ENCODE assay signal across 18 cellular contexts in genomic region chr13:67740871-67741475, GRCh38.
"Had no signal": no experiment of that assay in that cellular context is flagged by ENCODE, and none has a peak within 500 bp of the region (broad histone marks: within the 10 kb centered on the region; RNA-seq: fewer than 3 reads in every experiment).

No MANE protein-coding gene starts in this region.

- H3K4me1 ChIP-seq: ascending aorta, gastrocnemius medialis, heart left ventricle, parathyroid adenoma, upper lobe of right lung had no signal

- H3K36me3 Mint-ChIP-seq: naive B cell; stimulated activated effector memory CD8-positive, alpha-beta T cell treated with anti-CD3 and anti-CD28 coated beads, Interleukin-12 subunit alpha, Interleukin-12 subunit beta, amount 100 ng/mL, for 72 hours had no signal

- H3K4me3 Mint-ChIP-seq: activated naive CD8-positive, alpha-beta T cell treated with anti-CD3 and anti-CD28 coated beads, Interleukin-2, amount 50 U/mL, for 24 hours; endodermal cell; naive B cell; stimulated activated effector memory CD8-positive, alpha-beta T cell treated with anti-CD3 and anti-CD28 coated beads, Interleukin-12 subunit alpha, Interleukin-12 subunit beta, amount 100 ng/mL, for 72 hours had no signal

- H3K79me2 ChIP-seq: parathyroid adenoma had no signal

- H3K36me3 ChIP-seq: ascending aorta, cardiac muscle cell, gastrocnemius medialis, heart left ventricle, neutrophil, thoracic aorta, upper lobe of right lung had no signal

- H3K27me3 Mint-ChIP-seq: activated naive CD8-positive, alpha-beta T cell treated with anti-CD3 and anti-CD28 coated beads, Interleukin-2, amount 50 U/mL, for 24 hours; naive B cell had no signal

- H3K4me1 Mint-ChIP-seq: activated naive CD8-positive, alpha-beta T cell treated with anti-CD3 and anti-CD28 coated beads, Interleukin-2, amount 50 U/mL, for 24 hours; naive B cell; stimulated activated effector memory CD8-positive, alpha-beta T cell treated with anti-CD3 and anti-CD28 coated beads, Interleukin-12 subunit alpha, Interleukin-12 subunit beta, amount 100 ng/mL, for 72 hours had no signal

- H3K27ac Mint-ChIP-seq: activated naive CD8-positive, alpha-beta T cell treated with anti-CD3 and anti-CD28 coated beads, Interleukin-2, amount 50 U/mL, for 24 hours; endodermal cell; naive B cell; stimulated activated effector memory CD8-positive, alpha-beta T cell treated with anti-CD3 and anti-CD28 coated beads, Interleukin-12 subunit alpha, Interleukin-12 subunit beta, amount 100 ng/mL, for 72 hours had no signal

- H2AFZ ChIP-seq: parathyroid adenoma had no signal

- DNase-seq: activated CD4-positive, alpha-beta T cell treated with anti-CD3 and anti-CD28 coated beads, Interleukin-2, amount 50 U/mL, for 4 hours; activated CD4-positive, CD25-positive, alpha-beta regulatory T cell treated with anti-CD3 and anti-CD28 coated beads, Interleukin-2, amount 50 U/mL, for 72 hours; activated naive CD4-positive, alpha-beta T cell treated with Interleukin-2 at 50 U/mL for 16 hours; activated naive CD8-positive, alpha-beta T cell treated with anti-CD3 and anti-CD28 coated beads, Interleukin-2, amount 50 U/mL, for 24 hours; activated T-cell treated with anti-CD3 and anti-CD28 coated beads for 4 hours; endodermal cell; gastrocnemius medialis; heart left ventricle; naive B cell; T-helper 9 cell; upper lobe of right lung had no signal

- H3K9ac ChIP-seq: parathyroid adenoma had no signal

- H3K9me3 ChIP-seq: ascending aorta, gastrocnemius medialis, heart left ventricle, neutrophil, thoracic aorta, upper lobe of right lung had no signal

- H3K9me3 Mint-ChIP-seq: endodermal cell had no signal

- H3K4me3 ChIP-seq: ascending aorta, cardiac muscle cell, gastrocnemius medialis, heart left ventricle, lung, thoracic aorta, upper lobe of right lung had no signal

- H3K27me3 ChIP-seq: ascending aorta, cardiac muscle cell, gastrocnemius medialis, heart left ventricle, neutrophil, upper lobe of right lung had no signal

- ATAC-seq: activated naive CD8-positive, alpha-beta T cell treated with anti-CD3 and anti-CD28 coated beads, Interleukin-2, amount 50 U/mL, for 24 hours; gastrocnemius medialis; heart left ventricle; stimulated activated effector memory CD8-positive, alpha-beta T cell treated with anti-CD3 and anti-CD28 coated beads, Interleukin-12 subunit alpha, Interleukin-12 subunit beta, amount 100 ng/mL, for 72 hours; upper lobe of right lung had no signal

- H3K27ac ChIP-seq: ascending aorta, cardiac muscle cell, gastrocnemius medialis, heart left ventricle, neutrophil, parathyroid adenoma, thoracic aorta, upper lobe of right lung had no signal
